ENCODE assay signal across 30 cellular contexts in the genomic region with DNA sequence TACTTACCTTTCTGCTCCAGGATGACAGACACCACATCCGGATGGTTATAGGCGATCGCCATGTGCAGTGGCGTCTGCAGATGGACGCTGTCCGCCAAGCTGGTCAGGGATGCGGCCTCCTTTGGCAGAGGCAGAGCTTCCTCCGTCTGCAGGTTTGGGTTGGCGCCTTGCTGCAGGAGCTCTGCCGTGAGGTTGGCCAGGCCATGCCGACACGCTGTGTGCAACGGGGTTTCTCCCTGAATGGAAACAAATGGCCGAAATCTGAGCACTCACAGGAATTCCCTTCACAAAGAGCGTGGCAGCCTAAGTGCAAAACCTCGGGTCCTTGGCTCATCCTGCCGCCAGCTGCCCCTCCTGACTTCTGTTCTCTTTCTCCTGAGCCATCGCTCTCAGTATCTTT.
"Had no signal": no experiment of that assay in that cellular context is flagged by ENCODE, and none has a peak within 500 bp of the region (broad histone marks: within the 10 kb centered on the region; RNA-seq: fewer than 3 reads in every experiment).

No MANE protein-coding gene starts in this region.

- H3K36me3 ChIP-seq: uterus had no signal

- FAIRE-seq: endothelial cell of umbilical vein had no signal

- H3K27me3 Mint-ChIP-seq: dendritic cell treated with granulocyte-macrophage colony-stimulating factor and Interleukin-4, amounts not matched to agents 40 ng/mL and 50 ng/mL, for 4 days; naive B cell; natural killer cell treated with Interleukin-12 subunit alpha and Interleukin-12 subunit beta and Interleukin-15 and Interleukin-18, amount 100 ng/mL, for 72 hours; stimulated activated naive B cell treated with anti-CD40 and anti-IgM and Interleukin-4, amounts not matched to agents 10 μg/mL and 1 μg/mL and 100 μg/mL, for 72 hours; stimulated activated naive CD8-positive, alpha-beta T cell treated with anti-CD3 and anti-CD28 coated beads, Interleukin-15, Interleukin-2, amounts not matched to agents 100 ng/mL and 50 ng/mL, for 24 hours had no signal

- H3K27ac Mint-ChIP-seq: dendritic cell treated with granulocyte-macrophage colony-stimulating factor and Interleukin-4, amounts not matched to agents 40 ng/mL and 50 ng/mL, for 4 days; natural killer cell treated with Interleukin-12 subunit alpha and Interleukin-12 subunit beta and Interleukin-15 and Interleukin-18, amount 100 ng/mL, for 72 hours; stimulated activated naive B cell treated with anti-CD40 and anti-IgM and Interleukin-4, amounts not matched to agents 10 μg/mL and 1 μg/mL and 100 μg/mL, for 72 hours; stimulated activated naive CD8-positive, alpha-beta T cell treated with anti-CD3 and anti-CD28 coated beads, Interleukin-15, Interleukin-2, amounts not matched to agents 100 ng/mL and 50 ng/mL, for 24 hours had no signal

- ATAC-seq: heart right ventricle; left colon; lower lobe of right lung; natural killer cell treated with Interleukin-12 subunit alpha and Interleukin-12 subunit beta and Interleukin-15 and Interleukin-18, amount 100 ng/mL, for 72 hours; psoas muscle; right cardiac atrium; stimulated activated naive B cell treated with anti-CD40 and anti-IgM and Interleukin-4, amounts not matched to agents 10 μg/mL and 1 μg/mL and 100 μg/mL, for 72 hours had no signal

- DNase-seq: colonic mucosa; effector CD8-positive, alpha-beta T cell; foreskin melanocyte; glutamatergic neuron; heart right ventricle; hippocampal formation; immature natural killer cell; islet precursor cell; kidney glomerular epithelial cell; left colon; left ventricle myocardium inferior; lower lobe of right lung; naive B cell; psoas muscle; right cardiac atrium; spleen; stimulated activated CD4-positive, alpha-beta T cell treated with anti-CD3 and anti-CD28 coated beads, Interleukin-4, amount 100 ng/mL, for 4 hours; stimulated activated naive B cell treated with anti-CD40 and anti-IgM and Interleukin-4, amounts not matched to agents 10 μg/mL and 1 μg/mL and 100 μg/mL, for 72 hours; upper lobe of left lung; uterus had no signal

- H3K4me1 ChIP-seq: colonic mucosa, esophagus muscularis mucosa, lower lobe of right lung, psoas muscle had no signal

- H3K27me3 ChIP-seq: colonic mucosa, esophagus muscularis mucosa, heart right ventricle, neutrophil, spleen, tibial nerve, upper lobe of left lung, uterus had no signal

- H3K27ac ChIP-seq: colonic mucosa, esophagus muscularis mucosa, heart right ventricle, left ventricle myocardium inferior, lower lobe of right lung, neutrophil, psoas muscle, skin epidermis, thoracic aorta, tibial nerve, upper lobe of left lung had no signal

- H3K9me3 ChIP-seq: colonic mucosa, esophagus muscularis mucosa, heart right ventricle, left ventricle myocardium inferior, lower lobe of right lung, neutrophil, psoas muscle, spleen, thoracic aorta, tibial nerve, upper lobe of left lung, uterus had no signal

- H3K4me1 Mint-ChIP-seq: naive B cell, neural crest cell had no signal

- H3K4me3 Mint-ChIP-seq: dendritic cell treated with granulocyte-macrophage colony-stimulating factor and Interleukin-4, amounts not matched to agents 40 ng/mL and 50 ng/mL, for 4 days; immature natural killer cell; naive B cell; natural killer cell treated with Interleukin-12 subunit alpha and Interleukin-12 subunit beta and Interleukin-15 and Interleukin-18, amount 100 ng/mL, for 72 hours; neural crest cell; stimulated activated naive B cell treated with anti-CD40 and anti-IgM and Interleukin-4, amounts not matched to agents 10 μg/mL and 1 μg/mL and 100 μg/mL, for 72 hours; stimulated activated naive CD8-positive, alpha-beta T cell treated with anti-CD3 and anti-CD28 coated beads, Interleukin-15, Interleukin-2, amounts not matched to agents 100 ng/mL and 50 ng/mL, for 24 hours had no signal

- H3K4me3 ChIP-seq: colonic mucosa, esophagus muscularis mucosa, heart right ventricle, left ventricle myocardium inferior, lower lobe of right lung, psoas muscle, skin epidermis, spleen, thoracic aorta, tibial nerve, upper lobe of left lung, uterus had no signal
